Comparison of ENCODE assay signal across 33 cellular contexts in the genomic region with DNA sequence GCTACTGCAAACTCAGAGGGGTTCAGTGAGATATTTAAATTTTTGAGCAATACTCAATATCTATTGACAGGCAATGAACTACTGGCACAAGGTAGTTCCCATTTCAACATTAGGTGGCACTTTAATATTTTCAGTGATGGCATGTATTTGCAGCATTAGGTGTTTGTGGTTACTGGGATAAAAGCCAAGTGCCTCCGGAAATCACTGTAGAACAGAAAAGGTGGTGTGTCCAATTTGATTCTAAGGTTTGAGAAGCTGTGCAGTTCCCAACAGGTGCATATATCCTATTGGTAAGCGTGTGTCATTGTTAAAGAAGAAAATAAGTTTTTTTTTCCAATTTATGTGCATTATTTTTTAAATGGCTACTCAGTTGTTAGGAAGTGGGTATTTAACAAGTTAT.
"Had no signal": no experiment of that assay in that cellular context is flagged by ENCODE, and none has a peak within 500 bp of the region (broad histone marks: within the 10 kb centered on the region; RNA-seq: fewer than 3 reads in every experiment).

No MANE protein-coding gene starts in this region.

- H3K27me3 ChIP-seq: MG63 had no signal

- H3K4me3 ChIP-seq: MG63 had no signal

- H3K9ac ChIP-seq: KMS-11 had no signal

- H3K9me3 ChIP-seq: MG63 had no signal

- H3K36me3 ChIP-seq: MG63 had no signal

- DNase-seq: Karpas-422, Kasumi-1, MG63, MM.1S, MV-4-11, NCI-H1048, NCI-H1092, NCI-H1092 treated with DMSO at 0.1 percent for 48 hours, NCI-H1105, NCI-H1105 treated with DMSO at 0.1 percent for 48 hours, NCI-H1417, NCI-H1417 treated with DMSO at 0.1 percent for 48 hours, NCI-H1436, NCI-H1436 treated with DMSO at 0.1 percent for 48 hours, NCI-H146, NCI-H1694 treated with DMSO at 0.1 percent for 48 hours, NCI-H187, NCI-H187 treated with DMSO at 0.1 percent for 48 hours, NCI-H1930, NCI-H2029, NCI-H2029 treated with DMSO at 0.1 percent for 48 hours, NCI-H2081, NCI-H2081 treated with DMSO at 0.1 percent for 48 hours, NCI-H2107, NCI-H2171, NCI-H2227 treated with DMSO at 0.1 percent for 48 hours, NCI-H226, NCI-H345, NCI-H446, NCI-H446 treated with DMSO at 0.1 percent for 48 hours, NCI-H510A, NCI-H510A treated with DMSO at 0.1 percent for 48 hours had no signal

- H3K4me2 ChIP-seq: KMS-11 had no signal

- H3K27ac ChIP-seq: KMS-11 had no signal
